1 cellular context compared by ENCODE assay signal in genomic region chr19:49451430-49452181, GRCh38.
TF ChIP-seq lines count a peak whose summit lies in the region.

Gene PIH1D1 (minus strand): TSS chr19:49451814. CDS start chr19:49451574, 240 bp downstream.

TF ChIP-seq in HepG2, 621 proteins besides CTCF, POLR2A, EP300 and RAD21 (continued from another document and continues in another):
- TF ChIP-seq GPBP1L1 (CRISPR knock-in tag; IDR thresholded peaks at IDR 0.05) (no peak), HES4 (CRISPR knock-in tag; IDR thresholded peaks at IDR 0.05; ENCODE audit: borderline replicate concordance) (peak; percentile 66; the same call in 1 of the 2 replicates), MIER2 (CRISPR knock-in tag; IDR thresholded peaks at IDR 0.05) (no peak), HCFC1 (IDR thresholded peaks at IDR 0.05; ENCODE audit: low read depth, low read length) (peak; percentile 69), PLSCR1 (CRISPR knock-in tag; IDR thresholded peaks at IDR 0.05; ENCODE audit: borderline replicate concordance) (no peak), ZNF891 (CRISPR knock-in tag; IDR thresholded peaks at IDR 0.05) (peak; percentile 42; the same call in 1 of the 2 replicates), HOXD1 (CRISPR knock-in tag; IDR thresholded peaks at IDR 0.05) (peak; percentile 99), ZMYM2 (CRISPR knock-in tag; IDR thresholded peaks at IDR 0.05) (peak; percentile 95), STAT5B (CRISPR knock-in tag; IDR thresholded peaks at IDR 0.05) (no peak), ZNF597 (CRISPR knock-in tag; IDR thresholded peaks at IDR 0.05) (no peak), SIN3A (IDR thresholded peaks at IDR 0.05; ENCODE audit: borderline replicate concordance, low read depth, low read length) (peak; percentile 94; the same call in 1 of the 2 replicates), ZNF292 (CRISPR knock-in tag; IDR thresholded peaks at IDR 0.05; ENCODE audit: borderline replicate concordance, low read depth) (no peak), E2F5 (CRISPR knock-in tag; conservative IDR thresholded peaks at IDR 0.05) (no peak), ZFP82 (CRISPR knock-in tag; IDR thresholded peaks at IDR 0.05; ENCODE audit: borderline replicate concordance) (peak; percentile 46; the same call in 1 of the 2 replicates), ZNF615 (CRISPR knock-in tag; IDR thresholded peaks at IDR 0.05; ENCODE audit: borderline replicate concordance) (no peak), TBP (CRISPR knock-in tag; IDR thresholded peaks at IDR 0.05) (no peak), REL (CRISPR knock-in tag; conservative IDR thresholded peaks at IDR 0.05) (no peak), KDM3A (CRISPR knock-in tag; IDR thresholded peaks at IDR 0.05; ENCODE audit: low read depth) (no peak), EHMT2 (IDR thresholded peaks at IDR 0.05; ENCODE audit: borderline replicate concordance, low read depth, low read length) (no peak), BRD4 (CRISPR knock-in tag; IDR thresholded peaks at IDR 0.05) (no peak), TFE3 (CRISPR knock-in tag; IDR thresholded peaks at IDR 0.05) (0 out of 2 replicates have a peak, but pooled peaks have one; percentile 19), RFX1 (IDR thresholded peaks at IDR 0.05) (no peak), ZNF234 (CRISPR knock-in tag; conservative IDR thresholded peaks at IDR 0.05) (no peak), ZNF20 (CRISPR knock-in tag; IDR thresholded peaks at IDR 0.05) (no peak), KIAA2018 (CRISPR knock-in tag; IDR thresholded peaks at IDR 0.05; ENCODE audit: borderline replicate concordance) (no peak), ZNF678 (CRISPR knock-in tag; IDR thresholded peaks at IDR 0.05) (no peak), HNRNPLL (IDR thresholded peaks at IDR 0.05; ENCODE audit: low read depth, low read length, poor library complexity, severe bottlenecking) (no peak), CEBPG (CRISPR knock-in tag; IDR thresholded peaks at IDR 0.05) (no peak), SAFB2 (CRISPR knock-in tag; IDR thresholded peaks at IDR 0.05; ENCODE audit: borderline replicate concordance, low read depth) (peak; percentile 50; the same call in 1 of the 2 replicates), ZNF670 (CRISPR knock-in tag; IDR thresholded peaks at IDR 0.05; ENCODE audit: borderline replicate concordance) (peak; percentile 86; the same call in 1 of the 2 replicates), SOX13 (IDR thresholded peaks at IDR 0.05) (no peak), SOX13 (CRISPR knock-in tag; conservative IDR thresholded peaks at IDR 0.05 in 1 of 2, IDR thresholded peaks at IDR 0.05 in 1 of 2) (no peak), ZNF770 (CRISPR knock-in tag; IDR thresholded peaks at IDR 0.05) (peak; percentile 82), ZBTB21 (CRISPR knock-in tag; IDR thresholded peaks at IDR 0.05) (no peak), ZNF556 (CRISPR knock-in tag; IDR thresholded peaks at IDR 0.05; ENCODE audit: borderline replicate concordance) (no peak), ARID3A (IDR thresholded peaks at IDR 0.05; ENCODE audit: low read depth, low read length) (peak; percentile 97), PAXIP1 (CRISPR knock-in tag; conservative IDR thresholded peaks at IDR 0.05) (peak; percentile 29; the same call in 1 of the 2 replicates), KMT2B (CRISPR knock-in tag; IDR thresholded peaks at IDR 0.05) (peak; percentile 78; the same call in 1 of the 2 replicates)
